Comparison of ENCODE assay signal across 33 cellular contexts in genomic region chr2:235587202-235587601, GRCh38.
"Had no signal": no experiment of that assay in that cellular context is flagged by ENCODE, and none has a peak within 500 bp of the region (broad histone marks: within the 10 kb centered on the region; RNA-seq: fewer than 3 reads in every experiment).

No MANE protein-coding gene starts in this region.

- H3K27me3 ChIP-seq: ascending aorta, breast epithelium, cardiac muscle cell, colonic mucosa, esophagus squamous epithelium, gastroesophageal sphincter had no signal

- H3K27ac ChIP-seq: ascending aorta, breast epithelium, cardiac muscle cell, colonic mucosa, epithelial cell of prostate, esophagus squamous epithelium, gastroesophageal sphincter, WERI-Rb-1 had no signal

- H3K9me3 Mint-ChIP-seq: activated CD4-positive, alpha-beta memory T cell treated with anti-CD3 and anti-CD28 coated beads for 36 hours; activated CD4-positive, alpha-beta T cell treated with anti-CD3 and anti-CD28 coated beads, Interleukin-2, amount 10 ng/mL, durations not matched to agents 24 days and 14 days; activated naive CD4-positive, alpha-beta T cell treated with anti-CD3 and anti-CD28 coated beads, Interleukin-2, amount 10 ng/mL, durations not matched to agents 7 days and 5 days; activated naive CD4-positive, alpha-beta T cell treated with anti-CD3 and anti-CD28 coated beads, Interleukin-2, amount 50 U/mL, for 72 hours; activated naive CD8-positive, alpha-beta T cell treated with anti-CD3 and anti-CD28 coated beads, Interleukin-2, amount 10 ng/mL, durations not matched to agents 7 days and 5 days; T-helper 2 cell treated with Interferon-gamma antibody and Interleukin-4, amounts not matched to agents 5 μg/mL and 100 μg/mL, for 36 hours had no signal

- ATAC-seq: activated CD4-positive, alpha-beta T cell treated with anti-CD3 and anti-CD28 coated beads for 36 hours; activated CD8-positive, alpha-beta memory T cell treated with anti-CD3 and anti-CD28 coated beads, Interleukin-2, amount 10 ng/mL, durations not matched to agents 7 days and 5 days; activated CD8-positive, alpha-beta T cell treated with anti-CD3 and anti-CD28 coated beads, Interleukin-2, amount 10 ng/mL, durations not matched to agents 7 days and 5 days; activated naive CD4-positive, alpha-beta T cell treated with anti-CD3 and anti-CD28 coated beads, Interleukin-2, amount 50 U/mL, for 72 hours; gastroesophageal sphincter; T-helper 17 cell had no signal

- H3K4me3 ChIP-seq: ascending aorta, breast epithelium, cardiac muscle cell, colonic mucosa, esophagus squamous epithelium, gastroesophageal sphincter had no signal

- H3K4me1 Mint-ChIP-seq: activated CD4-positive, alpha-beta T cell treated with anti-CD3 and anti-CD28 coated beads for 36 hours; activated CD4-positive, alpha-beta T cell treated with anti-CD3 and anti-CD28 coated beads, Interleukin-2, amount 10 ng/mL, durations not matched to agents 24 days and 14 days; activated CD8-positive, alpha-beta memory T cell treated with anti-CD3 and anti-CD28 coated beads, Interleukin-2, amount 10 ng/mL, durations not matched to agents 7 days and 5 days; activated naive CD4-positive, alpha-beta T cell treated with anti-CD3 and anti-CD28 coated beads, Interleukin-2, amount 10 ng/mL, durations not matched to agents 7 days and 5 days; activated naive CD8-positive, alpha-beta T cell treated with anti-CD3 and anti-CD28 coated beads, Interleukin-2, amount 10 ng/mL, durations not matched to agents 7 days and 5 days had no signal

- H3K36me3 Mint-ChIP-seq: activated CD4-positive, alpha-beta memory T cell treated with anti-CD3 and anti-CD28 coated beads for 36 hours; activated CD8-positive, alpha-beta memory T cell treated with anti-CD3 and anti-CD28 coated beads, Interleukin-2, amount 10 ng/mL, durations not matched to agents 7 days and 5 days; activated naive CD4-positive, alpha-beta T cell treated with anti-CD3 and anti-CD28 coated beads, Interleukin-2, amount 10 ng/mL, durations not matched to agents 7 days and 5 days; activated naive CD4-positive, alpha-beta T cell treated with anti-CD3 and anti-CD28 coated beads, Interleukin-2, amount 50 U/mL, for 72 hours; activated naive CD8-positive, alpha-beta T cell treated with anti-CD3 and anti-CD28 coated beads, Interleukin-2, amount 10 ng/mL, durations not matched to agents 7 days and 5 days had no signal

- H3K9me3 ChIP-seq: ascending aorta, breast epithelium, colonic mucosa, esophagus squamous epithelium, gastroesophageal sphincter had no signal

- H3K36me3 ChIP-seq: ascending aorta, breast epithelium, cardiac muscle cell, colonic mucosa, esophagus squamous epithelium, gastroesophageal sphincter, WERI-Rb-1 had no signal

- DNase-seq: activated CD4-positive, alpha-beta memory T cell treated with anti-CD3 and anti-CD28 coated beads for 36 hours; activated CD4-positive, alpha-beta T cell treated with anti-CD3 and anti-CD28 coated beads for 36 hours; activated CD4-positive, alpha-beta T cell treated with anti-CD3 and anti-CD28 coated beads, Interleukin-2, amount 10 ng/mL, durations not matched to agents 24 days and 14 days; activated CD4-positive, CD25-positive, alpha-beta regulatory T cell; activated CD4-positive, CD25-positive, alpha-beta regulatory T cell treated with anti-CD3 and anti-CD28 coated beads, Interleukin-2, amount 50 U/mL, for 72 hours; activated CD8-positive, alpha-beta memory T cell treated with anti-CD3 and anti-CD28 coated beads, Interleukin-2, amount 10 ng/mL, durations not matched to agents 7 days and 5 days; activated CD8-positive, alpha-beta memory T cell treated with anti-CD3 and anti-CD28 coated beads, Interleukin-2, amount 50 U/mL, for 4 hours; activated CD8-positive, alpha-beta T cell treated with anti-CD3 and anti-CD28 coated beads, Interleukin-2, amount 10 ng/mL, durations not matched to agents 7 days and 5 days; activated gamma-delta T cell; activated naive CD4-positive, alpha-beta T cell; activated naive CD4-positive, alpha-beta T cell treated with anti-CD3 and anti-CD28 coated beads, Interleukin-2, amount 10 ng/mL, durations not matched to agents 7 days and 5 days; activated naive CD8-positive, alpha-beta T cell treated with anti-CD3 and anti-CD28 coated beads, Interleukin-2, amount 10 ng/mL, durations not matched to agents 7 days and 5 days; activated T-cell treated with anti-CD3 and anti-CD28 coated beads, Interleukin-2, amount 50 U/mL, for 1 hour; activated T-cell treated with anti-CD3 and anti-CD28 coated beads, Interleukin-2, amount 50 U/mL, for 48 hours; central memory CD4-positive, alpha-beta T cell; cerebellar nuclear complex; colonic mucosa; effector CD8-positive, alpha-beta T cell; esophagus squamous epithelium; foreskin melanocyte; head of caudate nucleus; T-helper 1 cell; T-helper 17 cell; T1000; WERI-Rb-1 had no signal

- H3K4me3 Mint-ChIP-seq: activated CD4-positive, alpha-beta memory T cell treated with anti-CD3 and anti-CD28 coated beads for 36 hours; activated CD4-positive, alpha-beta T cell treated with anti-CD3 and anti-CD28 coated beads for 36 hours; activated CD4-positive, alpha-beta T cell treated with anti-CD3 and anti-CD28 coated beads, Interleukin-2, amount 10 ng/mL, durations not matched to agents 24 days and 14 days; activated CD8-positive, alpha-beta memory T cell treated with anti-CD3 and anti-CD28 coated beads, Interleukin-2, amount 10 ng/mL, durations not matched to agents 7 days and 5 days; activated CD8-positive, alpha-beta T cell treated with anti-CD3 and anti-CD28 coated beads, Interleukin-2, amount 10 ng/mL, durations not matched to agents 7 days and 5 days; activated naive CD4-positive, alpha-beta T cell treated with anti-CD3 and anti-CD28 coated beads, Interleukin-2, amount 10 ng/mL, durations not matched to agents 7 days and 5 days; activated naive CD8-positive, alpha-beta T cell treated with anti-CD3 and anti-CD28 coated beads, Interleukin-2, amount 10 ng/mL, durations not matched to agents 7 days and 5 days; brain; T-helper 17 cell; T-helper 2 cell treated with Interferon-gamma antibody and Interleukin-4, amounts not matched to agents 5 μg/mL and 100 μg/mL, for 36 hours had no signal

- H3K4me1 ChIP-seq: ascending aorta, breast epithelium, colonic mucosa, esophagus squamous epithelium, gastroesophageal sphincter had no signal

- H3K27ac Mint-ChIP-seq: activated CD4-positive, alpha-beta memory T cell treated with anti-CD3 and anti-CD28 coated beads for 36 hours; activated CD4-positive, alpha-beta T cell treated with anti-CD3 and anti-CD28 coated beads for 36 hours; activated CD4-positive, alpha-beta T cell treated with anti-CD3 and anti-CD28 coated beads, Interleukin-2, amount 10 ng/mL, durations not matched to agents 24 days and 14 days; activated CD8-positive, alpha-beta memory T cell treated with anti-CD3 and anti-CD28 coated beads, Interleukin-2, amount 10 ng/mL, durations not matched to agents 7 days and 5 days; activated CD8-positive, alpha-beta T cell treated with anti-CD3 and anti-CD28 coated beads, Interleukin-2, amount 10 ng/mL, durations not matched to agents 7 days and 5 days; activated naive CD4-positive, alpha-beta T cell treated with anti-CD3 and anti-CD28 coated beads, Interleukin-2, amount 10 ng/mL, durations not matched to agents 7 days and 5 days; activated naive CD4-positive, alpha-beta T cell treated with anti-CD3 and anti-CD28 coated beads, Interleukin-2, amount 50 U/mL, for 72 hours; activated naive CD8-positive, alpha-beta T cell treated with anti-CD3 and anti-CD28 coated beads, Interleukin-2, amount 10 ng/mL, durations not matched to agents 7 days and 5 days; brain; T-helper 17 cell; T-helper 2 cell treated with Interferon-gamma antibody and Interleukin-4, amounts not matched to agents 5 μg/mL and 100 μg/mL, for 36 hours had no signal

- H3K27me3 Mint-ChIP-seq: activated CD4-positive, alpha-beta memory T cell treated with anti-CD3 and anti-CD28 coated beads for 36 hours; activated CD4-positive, alpha-beta T cell treated with anti-CD3 and anti-CD28 coated beads, Interleukin-2, amount 10 ng/mL, durations not matched to agents 24 days and 14 days; activated CD8-positive, alpha-beta memory T cell treated with anti-CD3 and anti-CD28 coated beads, Interleukin-2, amount 10 ng/mL, durations not matched to agents 7 days and 5 days; activated naive CD4-positive, alpha-beta T cell treated with anti-CD3 and anti-CD28 coated beads, Interleukin-2, amount 10 ng/mL, durations not matched to agents 7 days and 5 days; activated naive CD8-positive, alpha-beta T cell treated with anti-CD3 and anti-CD28 coated beads, Interleukin-2, amount 10 ng/mL, durations not matched to agents 7 days and 5 days; brain had no signal
